In genomic region chr15:59528965-59529402, GRCh38 we compare ENCODE assay signal across 2 cellular contexts.
TF ChIP-seq lines count a peak whose summit lies in the region.

No MANE protein-coding gene starts in this region.

TF ChIP-seq in IMR-90, 13 proteins besides CTCF, POLR2A, EP300 and RAD21 (continued from another document):
- no peak for TF ChIP-seq ELK1 (IDR thresholded peaks at IDR 0.05; ENCODE audit: borderline replicate concordance, low read depth, low read length)

TF ChIP-seq in endothelial cell of umbilical vein, 7 proteins besides CTCF, POLR2A, EP300 and RAD21 (continued from another document):
- TF ChIP-seq MAX (IDR thresholded peaks at IDR 0.05; ENCODE audit: insufficient read depth, insufficient read length) = no peak
- TF ChIP-seq POLR2AphosphoS5 (IDR thresholded peaks at IDR 0.05; ENCODE audit: insufficient read depth, low read depth, low read length) = no peak
- TF ChIP-seq JUN (IDR thresholded peaks at IDR 0.05; ENCODE audit: borderline replicate concordance, insufficient read depth, insufficient read length, low read depth) = no peak
- no peak for TF ChIP-seq FOS (IDR thresholded peaks at IDR 0.05; ENCODE audit: borderline replicate concordance, insufficient read depth, low read length)
